In genomic region chr1:202104073-202104472, GRCh38 we compare ENCODE assay signal across 1 cellular context.
TF ChIP-seq lines count a peak whose summit lies in the region.

No MANE protein-coding gene starts in this region.

TF ChIP-seq in GM23338, 12 proteins besides CTCF, POLR2A, EP300 and RAD21 (continued from another document):
- TF ChIP-seq ZNF462 (CRISPR knock-in tag; IDR thresholded peaks at IDR 0.05) (no peak), NANOG (IDR thresholded peaks at IDR 0.05; ENCODE audit: borderline replicate concordance) (no peak), REST (IDR thresholded peaks at IDR 0.05; ENCODE audit: unreplicated experiment) (no peak), POLR2AphosphoS5 (IDR thresholded peaks at IDR 0.05; ENCODE audit: low read depth) (no peak), STAT1 (IDR thresholded peaks at IDR 0.05; ENCODE audit: unreplicated experiment) (no peak), EZH2 (IDR thresholded peaks at IDR 0.05; ENCODE audit: low read depth, unreplicated experiment) (no peak), ZNF331 (CRISPR knock-in tag; IDR thresholded peaks at IDR 0.05; ENCODE audit: low read depth) (no peak), ETS1 (IDR thresholded peaks at IDR 0.05) (no peak)
TF ChIP-seq in GM23338: peak in this region for 0.
